2 cellular contexts compared by ENCODE assay signal in the genomic region with DNA sequence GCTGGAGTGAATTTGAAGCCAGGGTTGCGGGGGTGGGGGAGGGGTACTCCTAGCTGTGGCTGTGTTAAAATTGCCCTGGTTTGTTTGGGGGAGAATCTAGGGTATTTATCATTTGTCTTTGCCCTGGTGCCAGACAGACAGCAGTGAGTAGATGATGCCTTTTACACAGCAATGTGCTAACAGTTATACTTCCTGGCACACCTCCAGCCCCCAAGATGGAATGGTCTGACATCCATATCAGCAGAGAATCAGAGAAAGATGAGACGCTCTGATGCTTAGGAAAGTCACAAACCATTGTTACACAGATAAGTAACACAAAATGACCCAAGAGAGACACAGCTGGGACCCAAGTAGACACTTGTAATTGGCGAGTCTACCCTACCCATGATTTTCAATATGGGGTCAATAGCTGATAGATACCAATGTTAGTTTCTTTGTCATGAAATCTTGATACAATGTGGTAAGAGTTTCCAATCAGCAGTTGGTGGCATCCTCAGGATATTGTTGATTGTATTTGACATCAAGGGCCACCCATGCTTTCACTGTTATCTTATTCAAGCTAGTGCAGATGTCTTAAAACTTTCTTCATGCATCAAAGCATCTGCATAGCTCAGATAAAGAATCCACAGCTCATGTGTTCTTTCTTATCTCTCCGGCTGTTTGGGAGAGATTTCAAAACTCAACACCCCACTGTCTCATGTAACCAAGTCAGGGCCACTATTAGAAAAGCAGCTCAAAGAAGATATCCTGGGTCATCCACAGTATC.
TF ChIP-seq lines count a peak whose summit lies in the region.

No MANE protein-coding gene starts in this region.

TF ChIP-seq in GM23338, 12 proteins besides CTCF, POLR2A, EP300 and RAD21 (continues in another document):
- TF ChIP-seq STAT1 (IDR thresholded peaks at IDR 0.05; ENCODE audit: unreplicated experiment) (no peak), EZH2 (IDR thresholded peaks at IDR 0.05; ENCODE audit: low read depth, unreplicated experiment) (no peak), JUNB (IDR thresholded peaks at IDR 0.05; ENCODE audit: unreplicated experiment) (no peak), POLR2AphosphoS5 (IDR thresholded peaks at IDR 0.05; ENCODE audit: low read depth) (no peak), NANOG (IDR thresholded peaks at IDR 0.05; ENCODE audit: borderline replicate concordance) (no peak), ZNF114 (CRISPR knock-in tag; IDR thresholded peaks at IDR 0.05) (no peak), CREB1 (CRISPR knock-in tag; IDR thresholded peaks at IDR 0.05; ENCODE audit: low read depth) (no peak), ZNF462 (CRISPR knock-in tag; IDR thresholded peaks at IDR 0.05) (no peak), EZH2phosphoT487 (IDR thresholded peaks at IDR 0.05; ENCODE audit: unreplicated experiment) (no peak), ZNF331 (CRISPR knock-in tag; IDR thresholded peaks at IDR 0.05; ENCODE audit: low read depth) (no peak)
- TF ChIP-seq, protein P1, sequence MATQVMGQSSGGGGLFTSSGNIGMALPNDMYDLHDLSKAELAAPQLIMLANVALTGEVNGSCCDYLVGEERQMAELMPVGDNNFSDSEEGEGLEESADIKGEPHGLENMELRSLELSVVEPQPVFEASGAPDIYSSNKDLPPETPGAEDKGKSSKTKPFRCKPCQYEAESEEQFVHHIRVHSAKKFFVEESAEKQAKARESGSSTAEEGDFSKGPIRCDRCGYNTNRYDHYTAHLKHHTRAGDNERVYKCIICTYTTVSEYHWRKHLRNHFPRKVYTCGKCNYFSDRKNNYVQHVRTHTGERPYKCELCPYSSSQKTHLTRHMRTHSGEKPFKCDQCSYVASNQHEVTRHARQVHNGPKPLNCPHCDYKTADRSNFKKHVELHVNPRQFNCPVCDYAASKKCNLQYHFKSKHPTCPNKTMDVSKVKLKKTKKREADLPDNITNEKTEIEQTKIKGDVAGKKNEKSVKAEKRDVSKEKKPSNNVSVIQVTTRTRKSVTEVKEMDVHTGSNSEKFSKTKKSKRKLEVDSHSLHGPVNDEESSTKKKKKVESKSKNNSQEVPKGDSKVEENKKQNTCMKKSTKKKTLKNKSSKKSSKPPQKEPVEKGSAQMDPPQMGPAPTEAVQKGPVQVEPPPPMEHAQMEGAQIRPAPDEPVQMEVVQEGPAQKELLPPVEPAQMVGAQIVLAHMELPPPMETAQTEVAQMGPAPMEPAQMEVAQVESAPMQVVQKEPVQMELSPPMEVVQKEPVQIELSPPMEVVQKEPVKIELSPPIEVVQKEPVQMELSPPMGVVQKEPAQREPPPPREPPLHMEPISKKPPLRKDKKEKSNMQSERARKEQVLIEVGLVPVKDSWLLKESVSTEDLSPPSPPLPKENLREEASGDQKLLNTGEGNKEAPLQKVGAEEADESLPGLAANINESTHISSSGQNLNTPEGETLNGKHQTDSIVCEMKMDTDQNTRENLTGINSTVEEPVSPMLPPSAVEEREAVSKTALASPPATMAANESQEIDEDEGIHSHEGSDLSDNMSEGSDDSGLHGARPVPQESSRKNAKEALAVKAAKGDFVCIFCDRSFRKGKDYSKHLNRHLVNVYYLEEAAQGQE (IDR thresholded peaks at IDR 0.05; ENCODE audit: unreplicated experiment): no peak

TF ChIP-seq in H1, 55 proteins besides CTCF, POLR2A, EP300 and RAD21:
- no peak for TF ChIP-seq GTF2F1 (IDR thresholded peaks at IDR 0.05; ENCODE audit: borderline replicate concordance, low read depth, low read length)
